In the genomic region with DNA sequence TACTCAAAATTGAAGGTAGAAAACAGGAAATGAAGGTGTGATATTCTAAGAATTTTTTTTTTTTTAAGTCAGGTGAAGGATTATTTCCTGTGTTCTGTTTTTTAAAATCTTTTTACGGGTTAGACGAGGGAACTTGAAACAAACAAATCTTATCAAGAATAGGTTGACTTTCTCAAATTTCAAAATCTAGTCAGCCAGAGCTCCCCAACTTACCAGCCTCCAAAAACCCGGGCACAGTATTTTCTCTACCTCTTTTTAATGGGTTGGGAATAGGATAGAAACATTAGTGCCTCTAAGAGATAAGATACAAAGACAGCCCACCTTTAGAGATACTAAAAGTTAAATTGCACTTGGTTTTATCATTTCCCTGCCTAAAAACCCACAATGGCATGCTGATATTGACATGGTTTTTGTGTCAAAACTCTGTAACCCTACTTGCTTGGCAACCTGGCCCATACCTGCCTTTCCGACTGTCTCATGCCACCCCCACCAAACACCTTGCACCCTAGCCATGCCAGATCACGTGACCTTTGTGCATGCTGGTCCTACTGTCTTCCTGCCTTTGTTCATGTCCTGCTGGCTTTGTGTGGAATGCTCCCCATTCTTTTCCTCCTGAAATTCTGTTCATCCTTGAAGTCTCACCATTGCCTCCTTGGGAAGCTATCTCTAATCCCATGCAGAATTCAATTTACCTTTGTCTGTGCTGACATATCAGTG, we compare ENCODE assay signal across 17 cellular contexts. TPM values are rescaled to one million over a fixed set of nuclear protein-coding genes. Genes with fewer than 3 reads are reported as not detected.
DNase-seq lines count a peak whose midpoint lies in the region; ATAC-seq and TF ChIP-seq lines count a peak whose summit lies in the region.
"Had no signal": no experiment of that assay in that cellular context is flagged by ENCODE, and none has a peak within 500 bp of the region (broad histone marks: within the 10 kb centered on the region; RNA-seq: fewer than 3 reads in every experiment).

No MANE protein-coding gene starts in this region.

- POLR2A ChIA-PET in activated CD8-positive, alpha-beta T cell treated with anti-CD3 and anti-CD28 coated beads, Interleukin-2, amount 10 ng/mL, durations not matched to agents 7 days and 5 days (lab: Charles Lee): interaction anchor here (0.8 to 6.1 kb wide), 6 partner anchors 11 to 92 kb away, joined by 3 to 126 read pairs (median 4); a partner anchor contains a TSS

- H3K27me3 ChIP-seq in thymus (ENCODE audit: control insufficient read depth, insufficient read depth): no peaks in the 10 kb centered on the region
- H3K27me3 ChIP-seq: ascending aorta had no signal

- no peak overlapping the region for H3K4me3 ChIP-seq in thymus (ENCODE audit: low read length)
- H3K4me3 ChIP-seq: ascending aorta, psoas muscle had no signal

- peak overlapping the region; percentile 32 for H3K4me3 Mint-ChIP-seq in natural killer cell treated with Interleukin-12 subunit alpha and Interleukin-12 subunit beta and Interleukin-15 and Interleukin-18, amount 100 ng/mL, for 72 hours
- H3K4me3 Mint-ChIP-seq in natural killer cell (no peak overlapping the region), endothelial cell (ENCODE audit: unreplicated experiment) (peak overlapping the region; percentile 24), mesothelial cell of epicardium (no peak overlapping the region)
- H3K4me3 Mint-ChIP-seq in activated CD8-positive, alpha-beta T cell treated with anti-CD3 and anti-CD28 coated beads, Interleukin-2, amount 10 ng/mL, durations not matched to agents 7 days and 5 days: peak overlapping the region; percentile 68

- no peak for ATAC-seq in natural killer cell treated with Interleukin-12 subunit alpha and Interleukin-12 subunit beta and Interleukin-15 and Interleukin-18, amount 100 ng/mL, for 72 hours
- ATAC-seq in natural killer cell: no peak
- no peak for ATAC-seq in activated CD8-positive, alpha-beta T cell treated with anti-CD3 and anti-CD28 coated beads, Interleukin-2, amount 10 ng/mL, durations not matched to agents 7 days and 5 days
- ATAC-seq in HG03565 (IDR thresholded peaks at IDR 0.05; ENCODE audit: unreplicated experiment): no peak
- ATAC-seq: psoas muscle had no signal

- peaks cover 7 to 17% of the 10 kb centered on the region in 2 donors for H3K4me1 Mint-ChIP-seq in natural killer cell treated with Interleukin-12 subunit alpha and Interleukin-12 subunit beta and Interleukin-15 and Interleukin-18, amount 100 ng/mL, for 72 hours (ENCODE audit: low read depth in 2 of 2)
- H3K4me1 Mint-ChIP-seq in natural killer cell (peaks cover 9 to 16% of the 10 kb centered on the region in 2 donors), endothelial cell (ENCODE audit: unreplicated experiment) (peaks cover 47% of the 10 kb centered on the region), mesothelial cell of epicardium (peaks cover 13% of the 10 kb centered on the region)
- peaks cover 63% of the 10 kb centered on the region for H3K4me1 Mint-ChIP-seq in activated CD8-positive, alpha-beta T cell treated with anti-CD3 and anti-CD28 coated beads, Interleukin-2, amount 10 ng/mL, durations not matched to agents 7 days and 5 days (ENCODE audit: low read depth)

- intact Hi-C loops in natural killer cell (cut with micrococcal nuclease): no loop called here

- H3K9me3 ChIP-seq in thymus (ENCODE audit: control insufficient read depth): no peaks in the 10 kb centered on the region
- H3K9me3 ChIP-seq: ascending aorta, psoas muscle had no signal

- H3K27me3 Mint-ChIP-seq in natural killer cell treated with Interleukin-12 subunit alpha and Interleukin-12 subunit beta and Interleukin-15 and Interleukin-18, amount 100 ng/mL, for 72 hours: peaks cover 56 to 67% of the 10 kb centered on the region in 2 donors
- H3K27me3 Mint-ChIP-seq in natural killer cell (ENCODE audit: low read depth in 2 of 2): peaks cover 67 to 79% of the 10 kb centered on the region in 2 donors
- no peaks in the 10 kb centered on the region for H3K27me3 Mint-ChIP-seq in activated CD8-positive, alpha-beta T cell treated with anti-CD3 and anti-CD28 coated beads, Interleukin-2, amount 10 ng/mL, durations not matched to agents 7 days and 5 days (ENCODE audit: low read depth)
- H3K27me3 Mint-ChIP-seq in endothelial cell (ENCODE audit: unreplicated experiment): peaks cover 8% of the 10 kb centered on the region
- H3K27me3 Mint-ChIP-seq in mesothelial cell of epicardium (ENCODE audit: low read depth): peaks cover 16% of the 10 kb centered on the region

- peak overlapping the region; percentile 85 for H3K27ac ChIP-seq in thymus (ENCODE audit: low read depth)
- H3K27ac ChIP-seq: ascending aorta, psoas muscle had no signal

- no peaks in the 10 kb centered on the region for H3K9me3 Mint-ChIP-seq in natural killer cell treated with Interleukin-12 subunit alpha and Interleukin-12 subunit beta and Interleukin-15 and Interleukin-18, amount 100 ng/mL, for 72 hours
- H3K9me3 Mint-ChIP-seq in natural killer cell (no peaks in the 10 kb centered on the region), endothelial cell (ENCODE audit: unreplicated experiment) (no peaks in the 10 kb centered on the region), mesothelial cell of epicardium (peaks cover 12% of the 10 kb centered on the region)
- H3K9me3 Mint-ChIP-seq in activated CD8-positive, alpha-beta T cell treated with anti-CD3 and anti-CD28 coated beads, Interleukin-2, amount 10 ng/mL, durations not matched to agents 7 days and 5 days (ENCODE audit: insufficient read depth): no peaks in the 10 kb centered on the region

- H3K27ac Mint-ChIP-seq in natural killer cell treated with Interleukin-12 subunit alpha and Interleukin-12 subunit beta and Interleukin-15 and Interleukin-18, amount 100 ng/mL, for 72 hours: peak overlapping the region in 1 of 2 donors; percentile 52
- H3K27ac Mint-ChIP-seq in natural killer cell (no peak overlapping the region), endothelial cell (ENCODE audit: unreplicated experiment) (peak overlapping the region; percentile 92), mesothelial cell of epicardium (no peak overlapping the region)
- peak overlapping the region; percentile 91 for H3K27ac Mint-ChIP-seq in activated CD8-positive, alpha-beta T cell treated with anti-CD3 and anti-CD28 coated beads, Interleukin-2, amount 10 ng/mL, durations not matched to agents 7 days and 5 days

- no peak for TF ChIP-seq CTCF in natural killer cell (IDR thresholded peaks at IDR 0.05)
- no peak for TF ChIP-seq CTCF in endothelial cell (IDR thresholded peaks at IDR 0.05; ENCODE audit: unreplicated experiment)
- no peak for TF ChIP-seq CTCF in mesothelial cell of epicardium (IDR thresholded peaks at IDR 0.05; ENCODE audit: unreplicated experiment)

- WGBS in thymus: 60% methylated on average over 5 of the region's 5 CpGs

- no peaks in the 10 kb centered on the region for H3K4me1 ChIP-seq in thymus (ENCODE audit: control insufficient read depth, insufficient read depth, low read length)
- H3K4me1 ChIP-seq: psoas muscle had no signal

- no peaks in the 10 kb centered on the region for H3K36me3 ChIP-seq in thymus (ENCODE audit: control insufficient read depth, insufficient read depth)
- H3K36me3 ChIP-seq: ascending aorta had no signal

- CTCF ChIA-PET in activated CD8-positive, alpha-beta T cell treated with anti-CD3 and anti-CD28 coated beads, Interleukin-2, amount 10 ng/mL, durations not matched to agents 7 days and 5 days (lab: Charles Lee): interaction anchor here (0.7 to 11.2 kb wide), 8 partner anchors 17 to 91 kb away, joined by 3 to 138 read pairs (median 12); a partner anchor contains a TSS

- no peaks in the 10 kb centered on the region for H3K36me3 Mint-ChIP-seq in natural killer cell treated with Interleukin-12 subunit alpha and Interleukin-12 subunit beta and Interleukin-15 and Interleukin-18, amount 100 ng/mL, for 72 hours
- H3K36me3 Mint-ChIP-seq in natural killer cell: no peaks in the 10 kb centered on the region
- peaks cover 61% of the 10 kb centered on the region for H3K36me3 Mint-ChIP-seq in activated CD8-positive, alpha-beta T cell treated with anti-CD3 and anti-CD28 coated beads, Interleukin-2, amount 10 ng/mL, durations not matched to agents 7 days and 5 days (ENCODE audit: low read depth)
- peaks cover 4% of the 10 kb centered on the region for H3K36me3 Mint-ChIP-seq in endothelial cell (ENCODE audit: low read depth, unreplicated experiment)
- H3K36me3 Mint-ChIP-seq in mesothelial cell of epicardium: peaks cover 2% of the 10 kb centered on the region

- DNase-seq in natural killer cell treated with Interleukin-12 subunit alpha and Interleukin-12 subunit beta and Interleukin-15 and Interleukin-18, amount 100 ng/mL, for 72 hours (ENCODE audit: low spot score): no peak
- DNase-seq in natural killer cell (no peak), endothelial cell (ENCODE audit: low spot score) (no peak), mesothelial cell of epicardium (ENCODE audit: low spot score in 2 of 2, unreplicated experiment in 2 of 2) (no peak), nucleus accumbens (lab: John Stamatoyannopoulos, UW) (no peak)
- DNase-seq in activated CD8-positive, alpha-beta T cell treated with anti-CD3 and anti-CD28 coated beads, Interleukin-2, amount 10 ng/mL, durations not matched to agents 7 days and 5 days: no peak
- DNase-seq: AML-193, DMS79 treated with DMSO at 0.1 percent for 48 hours, mesenchymal stem cell, NCI-H1436 treated with DMSO at 0.1 percent for 48 hours, NCI-H526, psoas muscle had no signal

RNA-seq across cellular contexts. Expression of a gene that starts 4.2 kb away (rescaled TPM):
- total RNA-seq in natural killer cell treated with Interleukin-12 subunit alpha and Interleukin-12 subunit beta and Interleukin-15 and Interleukin-18, amount 100 ng/mL, for 72 hours: 1 to 10 TPM; 1.9 to 2.7 TPM
- total RNA-seq in natural killer cell (1 to 10 TPM; 4.5 to 8.1 (median 7.9) TPM), endothelial cell (ENCODE audit: unreplicated experiment) (24.9 TPM), mesothelial cell of epicardium (9.5 to 14.7 TPM (median 11.8 TPM) in 3 replicates)
- 10 to 100 TPM; 63.7 to 65.6 TPM for total RNA-seq in activated CD8-positive, alpha-beta T cell treated with anti-CD3 and anti-CD28 coated beads, Interleukin-2, amount 10 ng/mL, durations not matched to agents 7 days and 5 days
- polyA plus RNA-seq in thymus: 21.2 TPM

RNA-seq across cellular contexts. Expression of a gene that starts 49.0 kb away (rescaled TPM):
- not detected for total RNA-seq in natural killer cell treated with Interleukin-12 subunit alpha and Interleukin-12 subunit beta and Interleukin-15 and Interleukin-18, amount 100 ng/mL, for 72 hours
- total RNA-seq in natural killer cell (not detected), endothelial cell (ENCODE audit: unreplicated experiment) (0.05 TPM), mesothelial cell of epicardium (0.31 to 0.51 TPM (median 0.38 TPM) in 3 replicates)
- under 1 TPM in 1 of 2 experiments, not detected in 1; 0.05 TPM for total RNA-seq in activated CD8-positive, alpha-beta T cell treated with anti-CD3 and anti-CD28 coated beads, Interleukin-2, amount 10 ng/mL, durations not matched to agents 7 days and 5 days
- 0.11 TPM for polyA plus RNA-seq in thymus
- total RNA-seq: ascending aorta, dermis microvascular lymphatic vessel endothelial cell, psoas muscle, RPMI7951 had no signal

Comparison
In these comparisons a context has a peak if more than half of its experiments do, and no peak if none do; other contexts are left out.
1. H3K4me3 Mint-ChIP-seq: peak in natural killer cell treated with Interleukin-12 subunit alpha and Interleukin-12 subunit beta and Interleukin-15 and Interleukin-18, amount 100 ng/mL, for 72 hours (single experiment), activated CD8-positive, alpha-beta T cell treated with anti-CD3 and anti-CD28 coated beads, Interleukin-2, amount 10 ng/mL, durations not matched to agents 7 days and 5 days (single experiment) and endothelial cell (single experiment); none in natural killer cell (single experiment) and mesothelial cell of epicardium (single experiment).
2. H3K27ac Mint-ChIP-seq: peak in activated CD8-positive, alpha-beta T cell treated with anti-CD3 and anti-CD28 coated beads, Interleukin-2, amount 10 ng/mL, durations not matched to agents 7 days and 5 days (single experiment) and endothelial cell (single experiment); none in natural killer cell (0 of 2) and mesothelial cell of epicardium (single experiment).